ENCODE assay signal across 21 cellular contexts in the genomic region with DNA sequence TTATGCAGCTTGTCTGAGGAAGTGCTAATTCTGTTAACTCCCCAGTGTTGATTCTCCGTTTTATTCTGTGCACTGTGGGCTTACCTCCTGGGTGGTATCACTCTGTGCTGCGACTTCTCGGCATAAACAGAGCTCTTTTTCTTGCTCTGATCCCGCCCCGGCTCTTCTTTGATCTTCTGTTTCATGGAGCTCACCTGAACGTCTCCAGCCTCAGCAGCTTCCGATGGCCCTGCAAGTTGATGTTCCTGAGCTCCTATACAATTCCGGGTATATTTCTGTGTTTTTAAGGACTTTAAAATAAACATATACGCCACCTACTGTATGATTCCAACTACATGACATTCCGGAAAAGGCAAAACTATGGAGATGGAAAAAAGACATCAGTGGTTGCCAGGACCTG.
"Had no signal": no experiment of that assay in that cellular context is flagged by ENCODE, and none has a peak within 500 bp of the region (broad histone marks: within the 10 kb centered on the region; RNA-seq: fewer than 3 reads in every experiment).

No MANE protein-coding gene starts in this region.

- H3K4me3 ChIP-seq: MG63 had no signal

- H3K9me2 ChIP-seq: SK-N-SH had no signal

- ATAC-seq: HepG2 had no signal

- H3K9ac ChIP-seq: SK-N-SH had no signal

- H3K27me3 ChIP-seq: MG63 had no signal

- DNase-seq: IMR-90, Karpas-422, KG1, MG63, NCI-H1092, NCI-H1105 treated with DMSO at 0.1 percent for 48 hours, NCI-H1417 treated with DMSO at 0.1 percent for 48 hours, NCI-H146, NCI-H1694 treated with DMSO at 0.1 percent for 48 hours, NCI-H1930, NCI-H2081, NCI-H2107, NCI-H2227 treated with DMSO at 0.1 percent for 48 hours, NCI-H510A, NCI-H524 treated with DMSO at 0.1 percent for 48 hours, NCI-H774, SHP77, SK-N-SH, SW 1271 had no signal

- H3K36me3 ChIP-seq: MG63 had no signal

- H3K27ac ChIP-seq: RWPE1 had no signal
